ENCODE assay signal across 12 cellular contexts in genomic region chr20:33676121-33676520, GRCh38. TPM values are rescaled to one million over a fixed set of nuclear protein-coding genes. Genes with fewer than 3 reads are reported as not detected.
DNase-seq lines count a peak whose midpoint lies in the region; ATAC-seq and TF ChIP-seq lines count a peak whose summit lies in the region.
"Had no signal": no experiment of that assay in that cellular context is flagged by ENCODE, and none has a peak within 500 bp of the region (broad histone marks: within the 10 kb centered on the region; RNA-seq: fewer than 3 reads in every experiment).

No MANE protein-coding gene starts in this region.

- no peak overlapping the region for H3K4me3 Mint-ChIP-seq in activated CD8-positive, alpha-beta T cell treated with anti-CD3 and anti-CD28 coated beads, Interleukin-2, amount 10 ng/mL, durations not matched to agents 7 days and 5 days
- H3K4me3 Mint-ChIP-seq in activated CD8-positive, alpha-beta T cell treated with anti-CD3 and anti-CD28 coated beads for 36 hours = no peak overlapping the region

- H3K4me2 ChIP-seq in mesenchymal stem cell (ENCODE audit: low read length, poor library complexity, severe bottlenecking) = no peak overlapping the region

- H3K4ac ChIP-seq in mesenchymal stem cell (ENCODE audit: low read depth in 1 of 2, low read length in 2 of 2) = no peak overlapping the region

- H2AFZ ChIP-seq in mesenchymal stem cell (ENCODE audit: low read depth, low read length) = no peak overlapping the region

- CTCF ChIA-PET in activated CD8-positive, alpha-beta T cell treated with anti-CD3 and anti-CD28 coated beads, Interleukin-2, amount 10 ng/mL, durations not matched to agents 7 days and 5 days (lab: Charles Lee) = interaction anchor here (1.8 kb wide), 1 partner anchor 56 kb away, joined by 5 read pairs; the partner anchor contains the start of gene ZNF341
- CTCF ChIA-PET in activated CD8-positive, alpha-beta T cell treated with anti-CD3 and anti-CD28 coated beads for 36 hours (lab: Charles Lee) = no interaction called here

- no peak overlapping the region for H3K18ac ChIP-seq in mesenchymal stem cell (ENCODE audit: low read depth in 1 of 2, low read length in 2 of 2)

- H3K36me3 ChIP-seq in SK-N-MC (ENCODE audit: insufficient read depth, low read length) (peaks cover 31% of the 10 kb centered on the region), mesenchymal stem cell (ENCODE audit: control insufficient read depth in 1 of 2, insufficient read depth in 2 of 2, low read depth in 1 of 2, low read length in 2 of 2) (peaks cover 14 to 16% of the 10 kb centered on the region in 2 experiments), testis (ENCODE audit: low read depth, missing control alignments) (no peaks in the 10 kb centered on the region), left lung (no peaks in the 10 kb centered on the region)

- no peak overlapping the region for H2BK15ac ChIP-seq in mesenchymal stem cell (ENCODE audit: low read depth, poor library complexity, severe bottlenecking)

- no peak overlapping the region for H4K8ac ChIP-seq in mesenchymal stem cell (ENCODE audit: low read length)

- TF ChIP-seq POLR2A in testis (IDR thresholded peaks at IDR 0.05) = no peak

- no peak overlapping the region for H2AK5ac ChIP-seq in mesenchymal stem cell (ENCODE audit: low read length, severe bottlenecking)

- H3K23ac ChIP-seq in mesenchymal stem cell (ENCODE audit: low read length in 2 of 2) = no peak overlapping the region

- H3K36me3 Mint-ChIP-seq in activated CD8-positive, alpha-beta T cell treated with anti-CD3 and anti-CD28 coated beads, Interleukin-2, amount 10 ng/mL, durations not matched to agents 7 days and 5 days (ENCODE audit: low read depth) = peaks cover 62% of the 10 kb centered on the region
- peaks cover 43% of the 10 kb centered on the region for H3K36me3 Mint-ChIP-seq in activated CD8-positive, alpha-beta T cell treated with anti-CD3 and anti-CD28 coated beads for 36 hours (ENCODE audit: low read depth)

- H3K27me3 Mint-ChIP-seq in activated CD8-positive, alpha-beta T cell treated with anti-CD3 and anti-CD28 coated beads, Interleukin-2, amount 10 ng/mL, durations not matched to agents 7 days and 5 days (ENCODE audit: low read depth) = no peaks in the 10 kb centered on the region
- H3K27me3 Mint-ChIP-seq in activated CD8-positive, alpha-beta T cell treated with anti-CD3 and anti-CD28 coated beads for 36 hours = no peaks in the 10 kb centered on the region

- no peak overlapping the region for H4K91ac ChIP-seq in mesenchymal stem cell (ENCODE audit: low read length)

- intact Hi-C loops in activated CD8-positive, alpha-beta T cell treated with anti-CD3 and anti-CD28 coated beads for 36 hours (cut with micrococcal nuclease) = no loop called here
- intact Hi-C loops in testis (cut with DNase I; ENCODE audit: low total_unique reads) = no loop called here
- intact Hi-C loops in left lung (cut with DNase I) = no loop called here

- H3K14ac ChIP-seq in mesenchymal stem cell (ENCODE audit: low read length in 2 of 2) = no peak overlapping the region

- H3K27ac ChIP-seq in SK-N-MC (peak overlapping the region; percentile 90), mesenchymal stem cell (ENCODE audit: low read length, poor library complexity, severe bottlenecking) (no peak overlapping the region), testis (peak overlapping the region; percentile 92 to 97), left lung (peak overlapping the region in 1 of 2 donors; percentile 88)

- H3K27ac Mint-ChIP-seq in activated CD8-positive, alpha-beta T cell treated with anti-CD3 and anti-CD28 coated beads, Interleukin-2, amount 10 ng/mL, durations not matched to agents 7 days and 5 days = peak overlapping the region; percentile 76
- H3K27ac Mint-ChIP-seq in activated CD8-positive, alpha-beta T cell treated with anti-CD3 and anti-CD28 coated beads for 36 hours = no peak overlapping the region

- H3K9ac ChIP-seq in SK-N-MC (ENCODE audit: insufficient read length) (no peak overlapping the region), mesenchymal stem cell (ENCODE audit: low read length) (peak overlapping the region; percentile 77)

- POLR2A ChIA-PET in activated CD8-positive, alpha-beta T cell treated with anti-CD3 and anti-CD28 coated beads, Interleukin-2, amount 10 ng/mL, durations not matched to agents 7 days and 5 days (lab: Charles Lee) = interaction anchor here (1.0 to 2.8 kb wide), 4 partner anchors 8 to 44 kb away, joined by 4 to 13 read pairs (median 4); partner anchors contain the start of genes ACTL10 and PXMP4
- POLR2A ChIA-PET in activated CD8-positive, alpha-beta T cell treated with anti-CD3 and anti-CD28 coated beads for 36 hours (lab: Charles Lee) = interaction anchor here (0.7 to 15.4 kb wide), 5 partner anchors 4 to 47 kb away, joined by 3 to 262 read pairs (median 3); partner anchors contain the start of genes ACTL10, C20orf144 and NECAB3

- no peak for DNase-seq in activated CD8-positive, alpha-beta T cell treated with anti-CD3 and anti-CD28 coated beads, Interleukin-2, amount 10 ng/mL, durations not matched to agents 7 days and 5 days
- DNase-seq in activated CD8-positive, alpha-beta T cell treated with anti-CD3 and anti-CD28 coated beads for 36 hours = no peak
- DNase-seq in SK-N-MC (ENCODE audit: low read depth, low spot score) (no peak), mesenchymal stem cell (no peak), testis (no peak), GDM1 (lab: John Stamatoyannopoulos, UW) (no peak), NCI-H2081 (lab: John Stamatoyannopoulos, UW) (no peak), left lung (no peak)
- DNase-seq: activated naive CD4-positive, alpha-beta T cell treated with anti-CD3 and anti-CD28 coated beads, Interleukin-2, amount 50 U/mL, for 16 hours had no signal

- H3K4me1 ChIP-seq in mesenchymal stem cell (ENCODE audit: control insufficient read depth, insufficient read depth, low read depth, low read length) (peaks cover 38% of the 10 kb centered on the region), testis (peaks cover 43% of the 10 kb centered on the region), left lung (peaks cover 8 to 40% of the 10 kb centered on the region in 2 donors)

- no peak overlapping the region for H2BK5ac ChIP-seq in mesenchymal stem cell (ENCODE audit: low read depth, low read length, poor library complexity, severe bottlenecking)

- TF ChIP-seq CTCF in activated CD8-positive, alpha-beta T cell treated with anti-CD3 and anti-CD28 coated beads for 36 hours (IDR thresholded peaks at IDR 0.05) = no peak
- TF ChIP-seq CTCF in testis (IDR thresholded peaks at IDR 0.05) = no peak
- no peak for TF ChIP-seq CTCF in left lung (IDR thresholded peaks at IDR 0.05)

- H3K27me3 ChIP-seq in mesenchymal stem cell (ENCODE audit: control insufficient read depth in 1 of 2, insufficient read depth in 1 of 2, low read length in 2 of 2) (no peaks in the 10 kb centered on the region), testis (no peaks in the 10 kb centered on the region), left lung (no peaks in the 10 kb centered on the region)

- H3K4me3 ChIP-seq in SK-N-MC (no peak overlapping the region), mesenchymal stem cell (ENCODE audit: insufficient read depth in 1 of 2, low read depth in 1 of 2, low read length in 2 of 2) (no peak overlapping the region), testis (no peak overlapping the region), left lung (no peak overlapping the region)
- H3K4me3 ChIP-seq: smooth muscle cell had no signal

- H3K9me3 Mint-ChIP-seq in activated CD8-positive, alpha-beta T cell treated with anti-CD3 and anti-CD28 coated beads, Interleukin-2, amount 10 ng/mL, durations not matched to agents 7 days and 5 days (ENCODE audit: insufficient read depth) = no peaks in the 10 kb centered on the region
- no peaks in the 10 kb centered on the region for H3K9me3 Mint-ChIP-seq in activated CD8-positive, alpha-beta T cell treated with anti-CD3 and anti-CD28 coated beads for 36 hours

- WGBS in mesenchymal stem cell = 93% methylated on average over 9 of the region's 11 CpGs
- 72 to 73% methylated on average over 6 to 11 of the region's 11 CpGs for WGBS in testis, 2 donors

- H3K4me1 Mint-ChIP-seq in activated CD8-positive, alpha-beta T cell treated with anti-CD3 and anti-CD28 coated beads, Interleukin-2, amount 10 ng/mL, durations not matched to agents 7 days and 5 days (ENCODE audit: low read depth) = peaks cover 72% of the 10 kb centered on the region
- H3K4me1 Mint-ChIP-seq in activated CD8-positive, alpha-beta T cell treated with anti-CD3 and anti-CD28 coated beads for 36 hours (ENCODE audit: low read depth) = peaks cover 47% of the 10 kb centered on the region

- H2BK12ac ChIP-seq in mesenchymal stem cell (ENCODE audit: low read length in 2 of 2) = no peak overlapping the region

- ATAC-seq in activated CD8-positive, alpha-beta T cell treated with anti-CD3 and anti-CD28 coated beads, Interleukin-2, amount 10 ng/mL, durations not matched to agents 7 days and 5 days = no peak
- ATAC-seq in activated CD8-positive, alpha-beta T cell treated with anti-CD3 and anti-CD28 coated beads for 36 hours = no peak
- no peak for ATAC-seq in left lung

- no peak overlapping the region for H2BK120ac ChIP-seq in mesenchymal stem cell (ENCODE audit: low read depth, low read length)

- peaks cover 11% of the 10 kb centered on the region for H3K79me1 ChIP-seq in mesenchymal stem cell (replicated peaks; ENCODE audit: low read length, poor library complexity, severe bottlenecking)

- H3K9me3 ChIP-seq in SK-N-MC (ENCODE audit: low read depth, low read length) (no peaks in the 10 kb centered on the region), mesenchymal stem cell (ENCODE audit: control insufficient read depth, low read length) (no peaks in the 10 kb centered on the region), testis (no peaks in the 10 kb centered on the region), left lung (no peaks in the 10 kb centered on the region)

RNA-seq across cellular contexts. Expression of gene NECAB3, which starts 1.9 kb away (rescaled TPM):
- 10 to 100 TPM; 28.4 to 38.2 TPM for total RNA-seq in activated CD8-positive, alpha-beta T cell treated with anti-CD3 and anti-CD28 coated beads, Interleukin-2, amount 10 ng/mL, durations not matched to agents 7 days and 5 days
- total RNA-seq in activated CD8-positive, alpha-beta T cell treated with anti-CD3 and anti-CD28 coated beads for 36 hours = 10 to 100 TPM; 13.7 to 16.0 TPM
- 13.7 TPM for polyA plus RNA-seq in mesenchymal stem cell (2013, experiment 1 of 2)
- polyA plus RNA-seq in mesenchymal stem cell (2013, experiment 2 of 2) = 12.4 TPM
- 100 to 1,000 TPM; 106 to 118 TPM for total RNA-seq in testis
- 59.7 TPM for polyA plus RNA-seq in testis (ENCODE audit: insufficient read depth, low read depth, low replicate concordance)
- 10 to 100 TPM; 53.7 to 72.9 TPM for total RNA-seq in left lung

RNA-seq across cellular contexts. Expression of gene ACTL10, which starts 9.4 kb away (rescaled TPM):
- 1 to 10 TPM; 2.9 to 3.2 TPM for total RNA-seq in activated CD8-positive, alpha-beta T cell treated with anti-CD3 and anti-CD28 coated beads, Interleukin-2, amount 10 ng/mL, durations not matched to agents 7 days and 5 days
- total RNA-seq in activated CD8-positive, alpha-beta T cell treated with anti-CD3 and anti-CD28 coated beads for 36 hours = 1 to 10 TPM; 2.4 TPM
- polyA plus RNA-seq in mesenchymal stem cell (2013, experiment 1 of 2) = not detected
- not detected for polyA plus RNA-seq in mesenchymal stem cell (2013, experiment 2 of 2)
- 10 to 100 TPM; 26.6 to 55.0 TPM for total RNA-seq in testis
- polyA plus RNA-seq in testis (ENCODE audit: insufficient read depth, low read depth, low replicate concordance) = 62.1 TPM
- total RNA-seq in left lung = 1 to 10 TPM; 1.2 to 2.3 TPM
- total RNA-seq: M059J had no signal

RNA-seq across cellular contexts. Expression of gene E2F1, which starts 10.1 kb away (rescaled TPM):
- total RNA-seq in activated CD8-positive, alpha-beta T cell treated with anti-CD3 and anti-CD28 coated beads, Interleukin-2, amount 10 ng/mL, durations not matched to agents 7 days and 5 days = 10 to 100 TPM; 74.5 to 80.8 TPM
- 10 to 100 TPM; 71.2 to 72.0 TPM for total RNA-seq in activated CD8-positive, alpha-beta T cell treated with anti-CD3 and anti-CD28 coated beads for 36 hours
- polyA plus RNA-seq in mesenchymal stem cell (2013, experiment 1 of 2) = 2.2 TPM
- 2.1 TPM for polyA plus RNA-seq in mesenchymal stem cell (2013, experiment 2 of 2)
- total RNA-seq in testis (10 to 100 TPM; 19.9 to 22.8 TPM), left lung (10 to 100 TPM; 14.2 to 23.6 TPM)
- 16.9 TPM for polyA plus RNA-seq in testis (ENCODE audit: insufficient read depth, low read depth, low replicate concordance)

RNA-seq across cellular contexts. Expression of gene C20orf144, which starts 14.0 kb away (rescaled TPM):
- under 1 TPM; 0.16 to 0.21 TPM for total RNA-seq in activated CD8-positive, alpha-beta T cell treated with anti-CD3 and anti-CD28 coated beads, Interleukin-2, amount 10 ng/mL, durations not matched to agents 7 days and 5 days
- total RNA-seq in activated CD8-positive, alpha-beta T cell treated with anti-CD3 and anti-CD28 coated beads for 36 hours = under 1 TPM; 0.29 to 0.36 TPM
- 0.11 TPM for polyA plus RNA-seq in mesenchymal stem cell (2013, experiment 1 of 2)
- 0.04 TPM for polyA plus RNA-seq in mesenchymal stem cell (2013, experiment 2 of 2)
- total RNA-seq in testis (100 to 1,000 TPM in 1 of 2 donors, 10 to 100 TPM in 1; 40.0 to 119 TPM), left lung (under 1 TPM in 1 of 2 donors, not detected in 1; 0.24 TPM)
- polyA plus RNA-seq in testis (ENCODE audit: insufficient read depth, low read depth, low replicate concordance) = 128 TPM
- total RNA-seq: mesenteric fat pad had no signal

RNA-seq across cellular contexts. Expression of gene PXMP4, which starts 44.0 kb away (rescaled TPM):
- 10 to 100 TPM; 17.1 to 17.7 TPM for total RNA-seq in activated CD8-positive, alpha-beta T cell treated with anti-CD3 and anti-CD28 coated beads, Interleukin-2, amount 10 ng/mL, durations not matched to agents 7 days and 5 days
- 1 to 10 TPM; 6.9 to 7.3 TPM for total RNA-seq in activated CD8-positive, alpha-beta T cell treated with anti-CD3 and anti-CD28 coated beads for 36 hours
- polyA plus RNA-seq in mesenchymal stem cell (2013, experiment 1 of 2) = 3.2 TPM
- polyA plus RNA-seq in mesenchymal stem cell (2013, experiment 2 of 2) = 2.7 TPM
- total RNA-seq in testis (1 to 10 TPM; 4.6 to 5.1 TPM), left lung (10 to 100 TPM; 25.4 to 47.5 TPM)
- polyA plus RNA-seq in testis (ENCODE audit: insufficient read depth, low read depth, low replicate concordance) = 6.8 TPM

Comparison
In these comparisons a context has a peak if more than half of its experiments do, and no peak if none do; other contexts are left out.
1. RNA of gene ACTL10, which starts 9.4 kb away (total RNA-seq): 26.6 to 55.0 TPM in testis; 2.9 to 3.2 TPM in activated CD8-positive, alpha-beta T cell treated with anti-CD3 and anti-CD28 coated beads, Interleukin-2, amount 10 ng/mL, durations not matched to agents 7 days and 5 days, 2.4 TPM in activated CD8-positive, alpha-beta T cell treated with anti-CD3 and anti-CD28 coated beads for 36 hours and 1.2 to 2.3 TPM in left lung; every median in the first group is over 4 times any median in the second.